In genomic region chr3:52197499-52197841, GRCh38 we compare ENCODE assay signal across 8 cellular contexts. TPM values are rescaled to one million over a fixed set of nuclear protein-coding genes. Genes with fewer than 3 reads are reported as not detected.
DNase-seq lines count a peak whose midpoint lies in the region; ATAC-seq and TF ChIP-seq lines count a peak whose summit lies in the region.

No MANE protein-coding gene starts in this region.

- intact Hi-C loops in gastrocnemius medialis (cut with DNase I; ENCODE audit: low total_unique reads): no loop called here

- no peaks in the 10 kb centered on the region for H3K27me3 ChIP-seq in gastrocnemius medialis

- in situ Hi-C loops in gastrocnemius medialis (cut with MboI; ENCODE audit: low sequenced_read_pairs in 4 of 4): no loop called here

- H3K36me3 ChIP-seq in SK-N-MC (ENCODE audit: insufficient read depth, low read length): peaks cover 14% of the 10 kb centered on the region
- H3K36me3 ChIP-seq in gastrocnemius medialis: peaks cover 0 to 30% of the 10 kb centered on the region in 2 donors

- DNase-seq in SK-N-MC (ENCODE audit: low read depth, low spot score): no peak
- DNase-seq in foreskin fibroblast: no peak
- DNase-seq in gastrocnemius medialis: no peak
- no peak for DNase-seq in MV-4-11 (lab: John Stamatoyannopoulos, UW)
- DNase-seq in kidney glomerular epithelial cell (lab: John Stamatoyannopoulos, UW): no peak
- no peak for DNase-seq in activated CD8-positive, alpha-beta memory T cell treated with anti-CD3 and anti-CD28 coated beads, Interleukin-2, amount 50 U/mL, for 48 hours

- H3K4me3 ChIP-seq in SK-N-MC: peak overlapping the region; percentile 83
- peak overlapping the region; percentile 68 to 88 for H3K4me3 ChIP-seq in foreskin fibroblast (ENCODE audit: low read depth in 1 of 2, low read length in 2 of 2)
- peak overlapping the region; percentile 83 to 100 (median 86) for H3K4me3 ChIP-seq in gastrocnemius medialis

- peaks cover 30 to 34% of the 10 kb centered on the region in 2 donors for H3K4me1 ChIP-seq in gastrocnemius medialis

- H3K9me3 ChIP-seq in SK-N-MC (ENCODE audit: low read depth, low read length): no peaks in the 10 kb centered on the region
- no peaks in the 10 kb centered on the region for H3K9me3 ChIP-seq in gastrocnemius medialis

- H3K9ac ChIP-seq in SK-N-MC (ENCODE audit: insufficient read length): peak overlapping the region; percentile 37

- H3K27ac ChIP-seq in SK-N-MC: no peak overlapping the region
- peak overlapping the region; percentile 88 to 97 (median 92) for H3K27ac ChIP-seq in gastrocnemius medialis

- ATAC-seq in GM19351 (IDR thresholded peaks at IDR 0.05; ENCODE audit: unreplicated experiment) (peak; percentile 25), gastrocnemius medialis (no peak)
- no peak for ATAC-seq in activated CD4-positive, CD25-positive, alpha-beta regulatory T cell treated with anti-CD3 and anti-CD28 coated beads, Interleukin-2, amount 50 U/mL, for 24 hours

- TF ChIP-seq POLR2A in gastrocnemius medialis (IDR thresholded peaks at IDR 0.05): no peak

- no peak for TF ChIP-seq CTCF in foreskin fibroblast (IDR thresholded peaks at IDR 0.05; ENCODE audit: low read depth, low read length)
- no peak for TF ChIP-seq CTCF in gastrocnemius medialis (IDR thresholded peaks at IDR 0.05 in 4 of 5, conservative IDR thresholded peaks at IDR 0.05 in 1 of 5)

RNA-seq across cellular contexts. Expression of gene ALAS1, which starts 0.5 kb away (rescaled TPM):
- total RNA-seq in gastrocnemius medialis: 10 to 100 TPM; 61.0 to 99.8 (median 68.4) TPM

RNA-seq across cellular contexts. Expression of gene TLR9, which starts 28.0 kb away (rescaled TPM):
- under 1 TPM in 3 of 4 donors, not detected in 1; 0.07 to 0.41 (median 0.13) TPM for total RNA-seq in gastrocnemius medialis

RNA-seq across cellular contexts. Expression of gene TWF2, which starts 41.5 kb away (rescaled TPM):
- total RNA-seq in gastrocnemius medialis: 100 to 1,000 TPM in 3 of 4 donors, 10 to 100 TPM in 1; 99.2 to 222 (median 168) TPM

RNA-seq across cellular contexts. Expression of gene POC1A, which starts 43.2 kb away (rescaled TPM):
- 1 to 10 TPM in 1 of 4 donors, under 1 TPM in 3; 0.51 to 3.2 (median 0.81) TPM for total RNA-seq in gastrocnemius medialis

RNA-seq across cellular contexts. Expression of gene PPM1M, which starts 48.1 kb away (rescaled TPM):
- 1 to 10 TPM in 3 of 4 donors, under 1 TPM in 1; 0.97 to 5.2 (median 3.5) TPM for total RNA-seq in gastrocnemius medialis
